In the genomic region with DNA sequence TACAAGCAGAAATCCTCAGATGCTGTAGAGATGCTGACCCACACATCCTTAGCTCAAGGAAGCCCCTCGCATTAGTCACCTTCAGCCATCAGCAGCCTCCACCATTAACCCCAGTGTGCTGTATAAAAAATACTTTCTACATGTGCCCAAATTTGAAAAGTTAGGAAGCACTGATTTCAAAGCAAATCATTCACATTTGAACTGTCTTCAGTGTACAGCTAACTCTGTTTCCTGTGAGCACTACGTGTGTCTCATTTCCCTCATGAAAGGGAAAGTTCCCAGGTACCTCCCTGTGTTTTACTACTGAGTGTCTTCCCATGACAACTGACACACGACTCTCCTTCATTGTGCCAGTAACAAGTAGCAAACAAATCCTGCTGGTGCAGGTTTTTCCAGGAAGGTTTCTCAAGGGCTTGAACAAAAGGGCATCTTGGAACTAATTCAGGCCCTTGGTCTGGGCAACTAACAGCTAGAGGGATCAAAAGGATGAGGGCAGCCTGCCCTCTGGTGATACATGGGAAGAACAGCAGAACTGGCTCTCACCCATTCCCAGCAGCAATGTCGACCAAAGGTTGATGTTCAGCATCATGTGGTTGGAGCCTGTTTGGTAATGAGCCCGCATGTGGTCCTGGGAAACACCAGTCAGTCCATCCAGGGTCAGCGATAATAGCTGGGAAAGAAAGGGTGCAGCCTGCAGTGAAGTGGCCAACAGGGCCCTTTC, we compare ENCODE assay signal across 8 cellular contexts. TPM values are rescaled to one million over a fixed set of nuclear protein-coding genes. Genes with fewer than 3 reads are reported as not detected.
A peak's percentile ranks its signal among the peaks of the same experiment; 100 is the strongest.
DNase-seq lines count a peak whose midpoint lies in the region; ATAC-seq and TF ChIP-seq lines count a peak whose summit lies in the region.

No MANE protein-coding gene starts in this region.

- intact Hi-C loops in stomach (cut with DNase I; ENCODE audit: low total_unique reads) = no loop called here

- DNase-seq in A172 (ENCODE audit: low spot score) = peak; percentile 52
- peak; percentile 88 for DNase-seq in G401 (ENCODE audit: low spot score)
- peak; percentile 39 for DNase-seq in NCI-H226
- peak; percentile 66 for DNase-seq in ecto neural progenitor cell (ENCODE audit: low spot score)
- DNase-seq in globus pallidus (ENCODE audit: low spot score) = no peak
- DNase-seq in stomach = no peak

- H3K4me3 ChIP-seq in parathyroid adenoma (ENCODE audit: low read depth, low read length) (no peak overlapping the region), stomach (no peak overlapping the region)

- no peak for TF ChIP-seq POLR2A in stomach (IDR thresholded peaks at IDR 0.05)

- H3K36me3 ChIP-seq in parathyroid adenoma (ENCODE audit: control insufficient read depth, insufficient read depth, low read length) (no peaks in the 10 kb centered on the region), stomach (peaks cover 60 to 67% (median 65%) of the 10 kb centered on the region in 4 donors)

- 47 to 57% (median 50%) methylated on average over 6 of the region's 6 CpGs for WGBS in stomach, 5 donors

- H3K9ac ChIP-seq in parathyroid adenoma = no peak overlapping the region

- no peak overlapping the region for H3K27ac ChIP-seq in parathyroid adenoma
- H3K27ac ChIP-seq in stomach = no peak overlapping the region

- TF ChIP-seq CTCF in parathyroid adenoma (IDR thresholded peaks at IDR 0.05) (peak; percentile 42), stomach (IDR thresholded peaks at IDR 0.05) (peak in 3 of 7 experiments; percentile 12 to 27 (median 18))

- ATAC-seq in HG03175 (IDR thresholded peaks at IDR 0.05; ENCODE audit: unreplicated experiment) = no peak

- H3K4me1 ChIP-seq in parathyroid adenoma = peaks cover 6% of the 10 kb centered on the region
- H3K4me1 ChIP-seq in stomach = peaks cover 15 to 34% (median 27%) of the 10 kb centered on the region in 4 donors

- peaks cover 8% of the 10 kb centered on the region for H3K79me2 ChIP-seq in parathyroid adenoma

- H3K4me2 ChIP-seq in parathyroid adenoma (ENCODE audit: low read length) = no peak overlapping the region

- in situ Hi-C loops in G401 (cut with HindIII; ENCODE audit: low sequenced_read_pairs) = loop anchor here (10.0 kb wide), 1 partner anchor 269 kb away; no protein-coding TSS in a partner anchor

- no peaks in the 10 kb centered on the region for H3K27me3 ChIP-seq in parathyroid adenoma (ENCODE audit: control insufficient read depth, insufficient read depth, low read length)
- H3K27me3 ChIP-seq in stomach = no peaks in the 10 kb centered on the region

- no peak overlapping the region for H2AFZ ChIP-seq in parathyroid adenoma

- H3K9me3 ChIP-seq in parathyroid adenoma (ENCODE audit: control insufficient read depth, low read length) (no peaks in the 10 kb centered on the region), stomach (no peaks in the 10 kb centered on the region)

- TF ChIP-seq EP300 in stomach (IDR thresholded peaks at IDR 0.05) = no peak

RNA-seq across cellular contexts. Expression of gene SLC35B1, which starts 4.0 kb away (rescaled TPM):
- 101 and 112 TPM in 2 replicates for total RNA-seq in A172 (2014; rRNA removed; shearing (Covaris generic))
- 65.5 and 66.2 TPM in 2 replicates for total RNA-seq in G401 (2014; rRNA removed; shearing (Covaris generic))
- total RNA-seq in stomach = 10 to 100 TPM; 36.2 to 59.8 (median 48.1) TPM
- 10 to 100 TPM; 26.3 to 36.2 (median 34.2) TPM for polyA plus RNA-seq in stomach

RNA-seq across cellular contexts. Expression of gene SPOP, which starts 25.8 kb away (rescaled TPM):
- 36.3 and 43.9 TPM in 2 replicates for total RNA-seq in A172 (2014; rRNA removed; shearing (Covaris generic))
- total RNA-seq in G401 (2014; rRNA removed; shearing (Covaris generic)) = 158 and 200 TPM in 2 replicates
- total RNA-seq in stomach = 100 to 1,000 TPM in 2 of 5 donors, 10 to 100 TPM in 3; 17.5 to 309 (median 49.2) TPM
- polyA plus RNA-seq in stomach = 10 to 100 TPM; 23.3 to 42.0 (median 30.8) TPM

Comparison
In these comparisons a context has a peak if more than half of its experiments do, and no peak if none do; other contexts are left out.
1. DNase-seq: peak in A172 (single experiment), G401 (single experiment), NCI-H226 (single experiment) and ecto neural progenitor cell (single experiment); none in globus pallidus (single experiment) and stomach (single experiment).